ENCODE assay signal across 33 cellular contexts in the genomic region with DNA sequence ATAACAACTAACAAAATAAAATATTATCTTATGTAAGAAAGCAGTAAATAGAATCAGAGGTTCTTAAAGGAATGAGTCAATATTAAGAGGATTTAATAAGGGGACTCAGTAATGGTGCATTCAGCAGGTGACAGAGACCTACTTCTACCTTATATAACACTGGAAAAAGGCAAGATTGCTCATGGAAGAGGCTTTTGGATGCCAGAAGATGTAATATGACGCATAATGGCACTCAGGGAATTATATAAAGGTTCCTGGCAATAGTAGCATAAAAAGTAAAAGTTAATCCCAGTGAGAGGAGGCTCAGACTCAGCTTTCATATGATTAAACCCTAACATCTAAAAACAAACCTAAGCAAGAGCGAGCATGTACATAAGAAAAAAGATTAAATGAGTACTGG.
"Had no signal": no experiment of that assay in that cellular context is flagged by ENCODE, and none has a peak within 500 bp of the region (broad histone marks: within the 10 kb centered on the region; RNA-seq: fewer than 3 reads in every experiment).

No MANE protein-coding gene starts in this region.

- DNase-seq: Karpas-422, Kasumi-1, MG63, MM.1S, MV-4-11, NCI-H1048, NCI-H1092, NCI-H1092 treated with DMSO at 0.1 percent for 48 hours, NCI-H1105, NCI-H1105 treated with DMSO at 0.1 percent for 48 hours, NCI-H1417, NCI-H1417 treated with DMSO at 0.1 percent for 48 hours, NCI-H1436, NCI-H1436 treated with DMSO at 0.1 percent for 48 hours, NCI-H146, NCI-H1694, NCI-H1694 treated with DMSO at 0.1 percent for 48 hours, NCI-H187, NCI-H187 treated with DMSO at 0.1 percent for 48 hours, NCI-H1930, NCI-H2029, NCI-H2029 treated with DMSO at 0.1 percent for 48 hours, NCI-H2081, NCI-H2081 treated with DMSO at 0.1 percent for 48 hours, NCI-H2107, NCI-H2171, NCI-H2171 treated with DMSO at 0.1 percent for 48 hours, NCI-H2227 treated with DMSO at 0.1 percent for 48 hours, NCI-H226, NCI-H345, NCI-H446, NCI-H446 treated with DMSO at 0.1 percent for 48 hours, NCI-H510A had no signal
